ENCODE assay signal across 10 cellular contexts in the genomic region with DNA sequence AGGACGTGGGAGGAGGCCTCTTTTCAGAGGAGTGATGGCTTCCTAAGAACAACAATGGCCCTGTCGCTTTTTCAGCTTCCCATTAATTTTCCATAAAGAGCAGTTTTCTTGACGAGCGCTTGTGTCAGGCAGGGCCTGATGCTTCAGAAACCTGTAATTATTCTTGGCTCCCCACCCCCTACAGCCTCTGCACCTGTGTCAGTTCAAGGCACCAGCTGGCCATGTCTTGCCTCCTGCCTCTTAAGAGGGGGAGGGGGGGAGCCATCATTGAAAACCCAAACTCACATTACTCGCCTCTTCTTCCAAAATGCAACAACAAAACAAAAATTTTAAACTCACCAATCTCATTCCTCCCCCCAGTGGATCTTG. TPM values are rescaled to one million over a fixed set of nuclear protein-coding genes. Genes with fewer than 3 reads are reported as not detected.
DNase-seq lines count a peak whose midpoint lies in the region; ATAC-seq and TF ChIP-seq lines count a peak whose summit lies in the region.
"Had no signal": no experiment of that assay in that cellular context is flagged by ENCODE, and none has a peak within 500 bp of the region (broad histone marks: within the 10 kb centered on the region; RNA-seq: fewer than 3 reads in every experiment).

No MANE protein-coding gene starts in this region.

- ATAC-seq in GM19035 (IDR thresholded peaks at IDR 0.05; ENCODE audit: unreplicated experiment) (no peak), GM19397 (IDR thresholded peaks at IDR 0.05; ENCODE audit: unreplicated experiment) (no peak)

- peaks cover 22% of the 10 kb centered on the region for H3K36me3 Mint-ChIP-seq in type B pancreatic cell

- peak overlapping the region; percentile 3 for H3K18ac ChIP-seq in mesendoderm (ENCODE audit: low read length)

- H3K27me3 ChIP-seq in ascending aorta: no peaks in the 10 kb centered on the region
- no peaks in the 10 kb centered on the region for H3K27me3 ChIP-seq in mesendoderm (ENCODE audit: insufficient read depth, low read length, poor library complexity)

- no peak overlapping the region for H3K9ac ChIP-seq in mesendoderm (ENCODE audit: low read length)

- H2BK15ac ChIP-seq in mesendoderm (replicated peaks; ENCODE audit: low read depth): no peak overlapping the region

- peaks cover 5% of the 10 kb centered on the region for H3K9me3 Mint-ChIP-seq in type B pancreatic cell

- H2AK5ac ChIP-seq in mesendoderm (ENCODE audit: low read length): no peak overlapping the region

- H3K23ac ChIP-seq in mesendoderm (ENCODE audit: low read length): no peak overlapping the region

- H4K8ac ChIP-seq in mesendoderm (ENCODE audit: low read depth, low read length): no peak overlapping the region

- H3K36me3 ChIP-seq in ascending aorta (no peaks in the 10 kb centered on the region), mesendoderm (ENCODE audit: control insufficient read depth, insufficient read depth, low read length) (no peaks in the 10 kb centered on the region)

- peak overlapping the region; percentile 72 for H3K4me3 Mint-ChIP-seq in type B pancreatic cell
- H3K4me3 Mint-ChIP-seq: dendritic cell treated with granulocyte-macrophage colony-stimulating factor and Interleukin-4, amounts not matched to agents 40 ng/mL and 50 ng/mL, for 4 days had no signal

- no peak overlapping the region for H4K5ac ChIP-seq in mesendoderm (ENCODE audit: low read length)

- H3K27ac Mint-ChIP-seq in type B pancreatic cell: peak overlapping the region; percentile 91
- H3K27ac Mint-ChIP-seq: dendritic cell treated with granulocyte-macrophage colony-stimulating factor and Interleukin-4, amounts not matched to agents 40 ng/mL and 50 ng/mL, for 4 days had no signal

- H3K9me3 ChIP-seq in ascending aorta: no peaks in the 10 kb centered on the region

- peaks cover 27% of the 10 kb centered on the region for H3K79me1 ChIP-seq in mesendoderm (ENCODE audit: low read length)

- intact Hi-C loops in ascending aorta (cut with DNase I): loop anchor here (5.0 kb wide), 1 partner anchor 399 kb away; no protein-coding TSS in a partner anchor

- H3K56ac ChIP-seq in mesendoderm (ENCODE audit: low read length): peak overlapping the region; percentile 9

- H3K4me3 ChIP-seq in ascending aorta (peak overlapping the region in 1 of 2 donors; percentile 33), mesendoderm (ENCODE audit: low read length) (no peak overlapping the region)

- H2BK5ac ChIP-seq in mesendoderm (ENCODE audit: low read length): no peak overlapping the region

- no peak overlapping the region for H3K4ac ChIP-seq in mesendoderm (ENCODE audit: low read depth, low read length)

- DNase-seq in NCI-H2196 (lab: John Stamatoyannopoulos, UW; ENCODE audit: unreplicated experiment): peak; percentile 51
- no peak for DNase-seq in NCI-H2196 treated with DMSO at 0.1 percent for 48 hours (lab: John Stamatoyannopoulos, UW; ENCODE audit: unreplicated experiment)
- no peak for DNase-seq in ascending aorta (ENCODE audit: low spot score in 2 of 2)
- no peak for DNase-seq in mesendoderm
- DNase-seq in type B pancreatic cell (ENCODE audit: extremely low spot score, unreplicated experiment): no peak
- no peak for DNase-seq in SK-N-DZ (ENCODE audit: low spot score)

- H3K27me3 Mint-ChIP-seq in type B pancreatic cell: no peaks in the 10 kb centered on the region
- H3K27me3 Mint-ChIP-seq: dendritic cell treated with granulocyte-macrophage colony-stimulating factor and Interleukin-4, amounts not matched to agents 40 ng/mL and 50 ng/mL, for 4 days had no signal

- no peak overlapping the region for H2BK120ac ChIP-seq in mesendoderm (ENCODE audit: low read depth, low read length)

- H3K79me2 ChIP-seq in mesendoderm (ENCODE audit: control insufficient read depth, insufficient read depth, low read length): peaks cover 82% of the 10 kb centered on the region

- peaks cover 65% of the 10 kb centered on the region for H3K4me1 Mint-ChIP-seq in type B pancreatic cell (ENCODE audit: unreplicated experiment)

- TF ChIP-seq CTCF in ascending aorta (IDR thresholded peaks at IDR 0.05) (no peak), type B pancreatic cell (conservative IDR thresholded peaks at IDR 0.05) (no peak)

- H3K27ac ChIP-seq in ascending aorta (peak overlapping the region; percentile 82 to 89), mesendoderm (ENCODE audit: low read depth, low read length) (no peak overlapping the region)
- H3K27ac ChIP-seq: 22Rv1 had no signal

- H3K4me1 ChIP-seq in ascending aorta (peaks cover 12 to 73% of the 10 kb centered on the region in 2 donors), mesendoderm (ENCODE audit: control insufficient read depth, low read depth, low read length) (peaks cover 21% of the 10 kb centered on the region)

- H3K4me2 ChIP-seq in mesendoderm (ENCODE audit: low read length): no peak overlapping the region

- WGBS in mesendoderm (ENCODE audit: extremely low coverage, insufficient coverage, low lambda C conversion rate): no CpG with 5 or more reads among the region's 5 CpGs

RNA-seq across cellular contexts. Expression of a gene that starts 32.3 kb away (rescaled TPM):
- 17.0 TPM for total RNA-seq in ascending aorta
- polyA plus RNA-seq in mesendoderm (2013, experiment 1 of 2): 44.5 TPM
- 41.8 TPM for polyA plus RNA-seq in mesendoderm (2013, experiment 2 of 2)
- 20.3 and 24.1 TPM in 2 replicates for total RNA-seq in type B pancreatic cell (ENCODE audit: low replicate concordance)
- polyA plus RNA-seq in SK-N-DZ (2014; cell fraction: cytosol; rRNA removed): 18.2 and 23.0 TPM in 2 replicates
- 9.6 and 24.4 TPM in 2 replicates for polyA plus RNA-seq in SK-N-DZ (2014; cell fraction: nucleus; rRNA removed)
